In genomic region chr17:42682400-42683384, GRCh38 we compare ENCODE assay signal across 8 cellular contexts. TPM values are rescaled to one million over a fixed set of nuclear protein-coding genes. Genes with fewer than 3 reads are reported as not detected.
DNase-seq lines count a peak whose midpoint lies in the region; ATAC-seq and TF ChIP-seq lines count a peak whose summit lies in the region.

TSS of gene CNTNAP1 (plus strand) at chr17:42682531. CDS start at chr17:42682830, 299 bp downstream.

- H3K4me3 Mint-ChIP-seq in activated T-cell treated with anti-CD3 and anti-CD28 coated beads, Interleukin-2, amount 50 U/mL, for 4 hours = peak within 1 kb of the TSS; percentile 69

- peak within 1 kb of the TSS; percentile 74 for H3K4me3 ChIP-seq in fibroblast of pulmonary artery (replicated peaks; ENCODE audit: low read depth, low read length)
- H3K4me3 ChIP-seq in neural cell (ENCODE audit: low read length) = peak within 1 kb of the TSS; percentile 98

- H3K4me1 Mint-ChIP-seq in activated T-cell treated with anti-CD3 and anti-CD28 coated beads, Interleukin-2, amount 50 U/mL, for 4 hours (ENCODE audit: low read depth) = peaks cover 41% of the 10 kb centered on the region

- H3K27me3 ChIP-seq in neural cell (ENCODE audit: insufficient read depth, low read depth, low read length) = no peaks in the 10 kb centered on the region

- no peaks in the 10 kb centered on the region for H3K36me3 ChIP-seq in neural cell (ENCODE audit: insufficient read depth, low read length)

- H3K4me2 ChIP-seq in neural cell (ENCODE audit: low read length) = peak within 1 kb of the TSS; percentile 81

- H3K27ac ChIP-seq in neural cell (ENCODE audit: low read length) = peak within 1 kb of the TSS; percentile 91

- no peak for TF ChIP-seq CTCF in fibroblast of pulmonary artery (IDR thresholded peaks at IDR 0.05; ENCODE audit: low read length, missing control alignments)
- no peak for TF ChIP-seq CTCF in neural cell (IDR thresholded peaks at IDR 0.05; ENCODE audit: poor library complexity, severe bottlenecking)

- peak; percentile 10 to 19 for ATAC-seq in activated T-cell treated with anti-CD3 and anti-CD28 coated beads, Interleukin-2, amount 50 U/mL, for 4 hours
- ATAC-seq in GM18498 (IDR thresholded peaks at IDR 0.05; ENCODE audit: unreplicated experiment) (no peak), HG02938 (IDR thresholded peaks at IDR 0.05; ENCODE audit: unreplicated experiment) (no peak)

- no peaks in the 10 kb centered on the region for H3K36me3 Mint-ChIP-seq in activated T-cell treated with anti-CD3 and anti-CD28 coated beads, Interleukin-2, amount 50 U/mL, for 4 hours (ENCODE audit: insufficient read depth)

- H4K20me1 ChIP-seq in neural cell (ENCODE audit: insufficient read depth) = no peaks in the 10 kb centered on the region

- H3K27me3 Mint-ChIP-seq in activated T-cell treated with anti-CD3 and anti-CD28 coated beads, Interleukin-2, amount 50 U/mL, for 4 hours (ENCODE audit: low read depth) = peaks cover 41% of the 10 kb centered on the region

- no peaks in the 10 kb centered on the region for H3K9me3 ChIP-seq in neural cell (ENCODE audit: low read length)

- no peak for TF ChIP-seq RAD21 in neural cell (conservative IDR thresholded peaks at IDR 0.05)

- no peaks in the 10 kb centered on the region for H3F3A ChIP-seq in neural cell (ENCODE audit: insufficient read depth, low read length, poor library complexity, severe bottlenecking)

- no peaks in the 10 kb centered on the region for H3K9me2 ChIP-seq in neural cell (ENCODE audit: insufficient read depth, low read length)

- no peak for TF ChIP-seq EP300 in neural cell (conservative IDR thresholded peaks at IDR 0.05; ENCODE audit: poor library complexity, severe bottlenecking)

- H3K79me2 ChIP-seq in neural cell (replicated peaks; ENCODE audit: insufficient read depth, low read length) = peaks cover 4% of the 10 kb centered on the region

- DNase-seq in activated T-cell treated with anti-CD3 and anti-CD28 coated beads, Interleukin-2, amount 50 U/mL, for 1 hour = peak; percentile 36
- DNase-seq in activated T-cell treated with anti-CD3 and anti-CD28 coated beads for 4 hours = no peak
- peak; percentile 62 for DNase-seq in NCI-H1694 treated with DMSO at 0.1 percent for 48 hours (lab: John Stamatoyannopoulos, UW)
- DNase-seq in activated T-cell treated with anti-CD3 and anti-CD28 coated beads, Interleukin-2, amount 50 U/mL, for 4 hours = no peak
- peak; percentile 81 for DNase-seq in fibroblast of pulmonary artery (ENCODE audit: low read depth)

- no peaks in the 10 kb centered on the region for H3K9me3 Mint-ChIP-seq in activated T-cell treated with anti-CD3 and anti-CD28 coated beads, Interleukin-2, amount 50 U/mL, for 4 hours

- peak within 1 kb of the TSS; percentile 97 for H3K9ac ChIP-seq in neural cell (ENCODE audit: low read length)

- peak within 1 kb of the TSS; percentile 53 for H2AFZ ChIP-seq in neural cell (ENCODE audit: low read depth, low read length)

TF ChIP-seq in neural cell, 6 proteins besides CTCF, POLR2A, EP300 and RAD21:
- TF ChIP-seq MXI1 (conservative IDR thresholded peaks at IDR 0.05; ENCODE audit: poor library complexity, severe bottlenecking) (peak; percentile 76), EZH2 (IDR thresholded peaks at IDR 0.05; ENCODE audit: borderline replicate concordance, insufficient read depth, low read length, poor library complexity, severe bottlenecking) (no peak), POLR2AphosphoS5 (IDR thresholded peaks at IDR 0.05) (peak; percentile 75), REST (IDR thresholded peaks at IDR 0.05; ENCODE audit: borderline replicate concordance) (peak; percentile 60), SMC3 (conservative IDR thresholded peaks at IDR 0.05; ENCODE audit: poor library complexity) (peak; percentile 41), TAF1 (IDR thresholded peaks at IDR 0.05; ENCODE audit: low read depth) (peak; percentile 67)

RNA-seq across cellular contexts. Expression of gene CNTNAP1, which starts in this region (rescaled TPM):
- 1 to 10 TPM in 1 of 3 donors, under 1 TPM in 2; 0.73 to 1.3 (median 0.79) TPM for total RNA-seq in activated T-cell treated with anti-CD3 and anti-CD28 coated beads, Interleukin-2, amount 50 U/mL, for 4 hours
- polyA plus RNA-seq in neural cell = 21.9 and 23.9 TPM in 2 replicates
- 29.0 and 32.8 TPM in 2 replicates for polyA minus RNA-seq in neural cell

Comparison
In these comparisons a context has a peak if more than half of its experiments do, and no peak if none do; other contexts are left out.
1. DNase-seq: peak in activated T-cell treated with anti-CD3 and anti-CD28 coated beads, Interleukin-2, amount 50 U/mL, for 1 hour (single experiment), NCI-H1694 treated with DMSO at 0.1 percent for 48 hours (single experiment) and fibroblast of pulmonary artery (single experiment); none in activated T-cell treated with anti-CD3 and anti-CD28 coated beads for 4 hours (single experiment) and activated T-cell treated with anti-CD3 and anti-CD28 coated beads, Interleukin-2, amount 50 U/mL, for 4 hours (single experiment).
2. ATAC-seq: peak in activated T-cell treated with anti-CD3 and anti-CD28 coated beads, Interleukin-2, amount 50 U/mL, for 4 hours (2 of 2); none in GM18498 (single experiment) and HG02938 (single experiment).